In genomic region chrX:40504801-40505605, GRCh38 we compare ENCODE assay signal across 16 cellular contexts.
DNase-seq lines count a peak whose midpoint lies in the region; ATAC-seq, FAIRE-seq and TF ChIP-seq lines count a peak whose summit lies in the region.
"Had no signal": no experiment of that assay in that cellular context is flagged by ENCODE, and none has a peak within 500 bp of the region (broad histone marks: within the 10 kb centered on the region; RNA-seq: fewer than 3 reads in every experiment).

No MANE protein-coding gene starts in this region.

- no peak overlapping the region for H3K4me3 ChIP-seq in epithelial cell of proximal tubule (ENCODE audit: low read depth, low read length)
- H3K4me3 ChIP-seq: ascending aorta had no signal

- TF ChIP-seq CTCF in epithelial cell of proximal tubule (conservative IDR thresholded peaks at IDR 0.05; ENCODE audit: low read depth, low read length) = no peak

- ATAC-seq in HG02759 (IDR thresholded peaks at IDR 0.05; ENCODE audit: unreplicated experiment) = no peak
- no peak for ATAC-seq in GM18907 (IDR thresholded peaks at IDR 0.05; ENCODE audit: unreplicated experiment)
- no peak for ATAC-seq in GM18870 (IDR thresholded peaks at IDR 0.05; ENCODE audit: unreplicated experiment)
- ATAC-seq: activated CD8-positive, alpha-beta memory T cell treated with anti-CD3 and anti-CD28 coated beads, Interleukin-2, amount 10 ng/mL, durations not matched to agents 7 days and 5 days; esophagus mucosa; left ventricle myocardium superior had no signal

- DNase-seq in GM04504 (ENCODE audit: low read depth) (peak; percentile 36), RCC 7860 (ENCODE audit: low spot score) (peak; percentile 88), epithelial cell of proximal tubule (ENCODE audit: low read depth) (peak; percentile 54), renal cortical epithelial cell (ENCODE audit: low read depth) (peak; percentile 86), amygdala (lab: John Stamatoyannopoulos, UW) (no peak)
- DNase-seq: activated CD8-positive, alpha-beta memory T cell treated with anti-CD3 and anti-CD28 coated beads, Interleukin-2, amount 10 ng/mL, durations not matched to agents 7 days and 5 days; left ventricle myocardium superior; MV-4-11; NCI-H82; stimulated activated CD4-positive, alpha-beta T cell treated with anti-CD3 and anti-CD28 coated beads, Interleukin-4, amount 100 ng/mL, for 4 hours; T-helper 2 cell had no signal

- FAIRE-seq in RCC 7860 (lab: Jason Lieb, UNC) = peak; percentile 96

Comparison
In these comparisons a context has a peak if more than half of its experiments do, and no peak if none do; other contexts are left out.
1. DNase-seq: peak in GM04504 (single experiment), RCC 7860 (single experiment), epithelial cell of proximal tubule (single experiment) and renal cortical epithelial cell (single experiment); none in amygdala (0 of 56).